In the genomic region with DNA sequence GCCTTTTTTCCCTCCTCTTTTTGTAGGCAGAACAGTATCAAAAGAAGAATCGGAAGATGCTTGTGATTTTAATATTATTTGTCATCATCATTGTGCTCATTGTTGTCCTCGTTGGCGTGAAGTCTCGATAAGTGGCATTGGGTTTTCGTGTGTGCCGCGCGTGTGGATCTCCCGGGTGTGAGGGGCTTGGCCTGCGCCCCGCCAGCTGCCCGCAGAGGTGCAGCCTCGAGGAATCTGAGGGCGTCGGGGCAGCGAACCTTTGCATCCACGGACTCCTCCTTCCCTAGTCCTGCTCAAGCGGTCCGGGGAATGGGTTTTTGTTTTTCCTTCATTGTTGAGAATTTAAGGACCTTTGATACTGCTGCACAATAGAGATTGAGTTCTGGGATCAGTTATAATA, we compare ENCODE assay signal across 20 cellular contexts. TPM values are rescaled to one million over a fixed set of nuclear protein-coding genes. Genes with fewer than 3 reads are reported as not detected.
A peak's percentile ranks its signal among the peaks of the same experiment; 100 is the strongest.
DNase-seq lines count a peak whose midpoint lies in the region; ATAC-seq, FAIRE-seq and TF ChIP-seq lines count a peak whose summit lies in the region.
"Had no signal": no experiment of that assay in that cellular context is flagged by ENCODE, and none has a peak within 500 bp of the region (broad histone marks: within the 10 kb centered on the region; RNA-seq: fewer than 3 reads in every experiment).

No MANE protein-coding gene starts in this region.

- no peak overlapping the region for H3K4me2 ChIP-seq in neuronal stem cell (ENCODE audit: insufficient read depth, low read length, poor library complexity, severe bottlenecking)
- H3K4me2 ChIP-seq: BLaER1 had no signal

- no peak overlapping the region for H2BK5ac ChIP-seq in neuronal stem cell (ENCODE audit: low read length)

- H3K36me3 ChIP-seq in neuronal stem cell (replicated peaks in 1 of 2; ENCODE audit: control insufficient read depth in 2 of 2, insufficient read depth in 2 of 2, low read length in 2 of 2) (peaks cover 14 to 91% of the 10 kb centered on the region in 2 donors), spleen (peaks cover 5 to 99% (median 68%) of the 10 kb centered on the region in 6 donors)

- H3K9ac ChIP-seq in neuronal stem cell (ENCODE audit: low read depth, low read length, poor library complexity): no peak overlapping the region
- H3K9ac ChIP-seq: BLaER1, GM23248 had no signal

- TF ChIP-seq CTCF in endothelial cell (IDR thresholded peaks at IDR 0.05; ENCODE audit: unreplicated experiment) (no peak), spleen (IDR thresholded peaks at IDR 0.05 in 8 of 11, conservative IDR thresholded peaks at IDR 0.05 in 3 of 11) (no peak)

- no peak overlapping the region for H2BK12ac ChIP-seq in neuronal stem cell (ENCODE audit: low read length)

- peak overlapping the region; percentile 18 for H3K27ac Mint-ChIP-seq in activated T-cell treated with anti-CD3 and anti-CD28 coated beads, Interleukin-2, amount 50 U/mL, for 24 hours
- peak overlapping the region; percentile 78 for H3K27ac Mint-ChIP-seq in endothelial cell (ENCODE audit: unreplicated experiment)
- H3K27ac Mint-ChIP-seq: CD8-positive, alpha-beta T cell had no signal

- no peak overlapping the region for H2AFZ ChIP-seq in neuronal stem cell (ENCODE audit: low read length)
- H2AFZ ChIP-seq: GM23248 had no signal

- no peak overlapping the region for H2BK120ac ChIP-seq in neuronal stem cell (ENCODE audit: low read depth, low read length)

- no peak overlapping the region for H3K18ac ChIP-seq in neuronal stem cell (ENCODE audit: low read length)

- H4K8ac ChIP-seq in neuronal stem cell (ENCODE audit: low read depth, low read length): peak overlapping the region; percentile 53

- no peaks in the 10 kb centered on the region for H3K9me3 Mint-ChIP-seq in activated T-cell treated with anti-CD3 and anti-CD28 coated beads, Interleukin-2, amount 50 U/mL, for 24 hours
- H3K9me3 Mint-ChIP-seq in activated T-cell treated with anti-CD3 and anti-CD28 coated beads, Interleukin-2, amount 50 U/mL, for 4 hours: no peaks in the 10 kb centered on the region
- no peaks in the 10 kb centered on the region for H3K9me3 Mint-ChIP-seq in endothelial cell (ENCODE audit: unreplicated experiment)
- H3K9me3 Mint-ChIP-seq: CD8-positive, alpha-beta T cell had no signal

- H2BK15ac ChIP-seq in neuronal stem cell (ENCODE audit: low read length): no peak overlapping the region

- H2AK5ac ChIP-seq in neuronal stem cell (ENCODE audit: low read depth, low read length): no peak overlapping the region

- H3K4ac ChIP-seq in neuronal stem cell (ENCODE audit: low read length): no peak overlapping the region

- H3K27ac ChIP-seq in neuronal stem cell (replicated peaks; ENCODE audit: low read length): no peak overlapping the region
- no peak overlapping the region for H3K27ac ChIP-seq in spleen
- H3K27ac ChIP-seq: BLaER1, GM23248 had no signal

- H3K23ac ChIP-seq in neuronal stem cell (ENCODE audit: low read depth, low read length, poor library complexity): no peak overlapping the region

- H3K27me3 ChIP-seq in neuronal stem cell (ENCODE audit: control insufficient read depth in 3 of 3, insufficient read depth in 3 of 3, low read depth in 1 of 3, low read length in 3 of 3) (no peaks in the 10 kb centered on the region), spleen (replicated peaks in 1 of 7) (no peaks in the 10 kb centered on the region)
- H3K27me3 ChIP-seq: BLaER1 had no signal

- intact Hi-C loops in sciatic nerve (cut with DNase I) (no loop called here), spleen (cut with DNase I; ENCODE audit: low total_unique reads) (no loop called here)

- WGBS in neuronal stem cell (ENCODE audit: extremely low coverage in 2 of 2, insufficient read length in 2 of 2, insufficient replicate concordance in 1 of 2), 2 donors: no CpG with 5 or more reads among the region's 19 CpGs
- WGBS in spleen, 5 donors: 95 to 99% (median 96%) methylated on average over 19 of the region's 19 CpGs

- H3K27me3 Mint-ChIP-seq in activated T-cell treated with anti-CD3 and anti-CD28 coated beads, Interleukin-2, amount 50 U/mL, for 24 hours: no peaks in the 10 kb centered on the region
- H3K27me3 Mint-ChIP-seq in activated T-cell treated with anti-CD3 and anti-CD28 coated beads, Interleukin-2, amount 50 U/mL, for 4 hours (ENCODE audit: low read depth): no peaks in the 10 kb centered on the region
- H3K27me3 Mint-ChIP-seq in endothelial cell (ENCODE audit: unreplicated experiment): no peaks in the 10 kb centered on the region

- no peak for DNase-seq in activated T-cell treated with anti-CD3 and anti-CD28 coated beads, Interleukin-2, amount 50 U/mL, for 24 hours
- DNase-seq in activated T-cell treated with anti-CD3 and anti-CD28 coated beads, Interleukin-2, amount 50 U/mL, for 4 hours: no peak
- no peak for DNase-seq in HTR-8/SVneo (ENCODE audit: insufficient read length, low spot score)
- no peak for DNase-seq in endothelial cell (ENCODE audit: low spot score)
- DNase-seq in neuronal stem cell (ENCODE audit: low spot score): no peak
- DNase-seq in sciatic nerve (ENCODE audit: low spot score): no peak
- no peak for DNase-seq in spleen
- DNase-seq: 8988T; Calu3; CD8-positive, alpha-beta T cell; DMS79 treated with DMSO at 0.1 percent for 48 hours; GF-D8; GM23248; IMR-90 had no signal

- no peaks in the 10 kb centered on the region for H3K4me1 Mint-ChIP-seq in activated T-cell treated with anti-CD3 and anti-CD28 coated beads, Interleukin-2, amount 50 U/mL, for 24 hours (ENCODE audit: low read depth)
- peaks cover 1% of the 10 kb centered on the region for H3K4me1 Mint-ChIP-seq in activated T-cell treated with anti-CD3 and anti-CD28 coated beads, Interleukin-2, amount 50 U/mL, for 4 hours (ENCODE audit: low read depth)
- no peaks in the 10 kb centered on the region for H3K4me1 Mint-ChIP-seq in endothelial cell (ENCODE audit: unreplicated experiment)
- H3K4me1 Mint-ChIP-seq: CD14-positive monocyte had no signal

- no peak for TF ChIP-seq POLR2A in spleen (IDR thresholded peaks at IDR 0.05)

- no peak overlapping the region for H3K4me3 ChIP-seq in neuronal stem cell (ENCODE audit: low read length in 2 of 2)
- no peak overlapping the region for H3K4me3 ChIP-seq in spleen
- H3K4me3 ChIP-seq: BLaER1, GM23248, K562 had no signal

- H3K4me1 ChIP-seq in neuronal stem cell (ENCODE audit: control insufficient read depth in 2 of 2, insufficient read depth in 1 of 2, low read depth in 1 of 2, low read length in 2 of 2) (no peaks in the 10 kb centered on the region), spleen (no peaks in the 10 kb centered on the region)
- H3K4me1 ChIP-seq: BLaER1 had no signal

- peaks cover 2% of the 10 kb centered on the region for H3K79me1 ChIP-seq in neuronal stem cell (ENCODE audit: low read depth, low read length)

- no peak overlapping the region for H3K14ac ChIP-seq in neuronal stem cell (ENCODE audit: low read length)

- no peak overlapping the region for H3K4me3 Mint-ChIP-seq in activated T-cell treated with anti-CD3 and anti-CD28 coated beads, Interleukin-2, amount 50 U/mL, for 24 hours
- H3K4me3 Mint-ChIP-seq in activated T-cell treated with anti-CD3 and anti-CD28 coated beads, Interleukin-2, amount 50 U/mL, for 4 hours: no peak overlapping the region
- H3K4me3 Mint-ChIP-seq in endothelial cell (ENCODE audit: unreplicated experiment): no peak overlapping the region
- H3K4me3 Mint-ChIP-seq: CD14-positive monocyte; CD8-positive, alpha-beta T cell had no signal

- H3K36me3 Mint-ChIP-seq in activated T-cell treated with anti-CD3 and anti-CD28 coated beads, Interleukin-2, amount 50 U/mL, for 24 hours (ENCODE audit: low read depth): peaks cover 91% of the 10 kb centered on the region
- peaks cover 44% of the 10 kb centered on the region for H3K36me3 Mint-ChIP-seq in activated T-cell treated with anti-CD3 and anti-CD28 coated beads, Interleukin-2, amount 50 U/mL, for 4 hours (ENCODE audit: insufficient read depth)
- H3K36me3 Mint-ChIP-seq in endothelial cell (ENCODE audit: low read depth, unreplicated experiment): peaks cover 12% of the 10 kb centered on the region

- FAIRE-seq in HTR-8/SVneo (lab: Jason Lieb, UNC): peak; percentile 59
- FAIRE-seq: H54, K562 had no signal

- ATAC-seq in activated T-cell treated with anti-CD3 and anti-CD28 coated beads, Interleukin-2, amount 50 U/mL, for 4 hours: no peak
- ATAC-seq in sciatic nerve (no peak), GM21447 (IDR thresholded peaks at IDR 0.05; ENCODE audit: unreplicated experiment) (no peak)
- ATAC-seq: CD8-positive, alpha-beta T cell; HCT116; K562 had no signal

- H4K91ac ChIP-seq in neuronal stem cell (ENCODE audit: low read depth, low read length, poor library complexity): no peak overlapping the region

- H3K9me3 ChIP-seq in neuronal stem cell (replicated peaks in 1 of 2; ENCODE audit: control insufficient read depth in 2 of 2, insufficient read depth in 1 of 2, low read depth in 1 of 2, low read length in 2 of 2) (no peaks in the 10 kb centered on the region), spleen (no peaks in the 10 kb centered on the region)
- H3K9me3 ChIP-seq: BLaER1 had no signal

RNA-seq across cellular contexts. Expression of a gene that starts 16.4 kb away (rescaled TPM):
- 10 to 100 TPM; 11.5 to 17.2 (median 16.4) TPM for total RNA-seq in activated T-cell treated with anti-CD3 and anti-CD28 coated beads, Interleukin-2, amount 50 U/mL, for 4 hours
- total RNA-seq in endothelial cell (ENCODE audit: unreplicated experiment): 37.6 TPM
- polyA plus RNA-seq in neuronal stem cell (2013, experiment 1 of 2): 21.4 TPM
- polyA plus RNA-seq in neuronal stem cell (2013, experiment 2 of 2): 19.5 TPM
- 47.5 TPM for total RNA-seq in sciatic nerve
- total RNA-seq in spleen: 10 to 100 TPM; 31.7 to 61.7 (median 56.4) TPM
- polyA plus RNA-seq in spleen: 10 to 100 TPM; 19.3 to 56.7 (median 50.6) TPM

RNA-seq across cellular contexts. Expression of a gene that starts 25.1 kb away (rescaled TPM):
- 10 to 100 TPM; 52.2 to 67.6 (median 55.4) TPM for total RNA-seq in activated T-cell treated with anti-CD3 and anti-CD28 coated beads, Interleukin-2, amount 50 U/mL, for 4 hours
- 77.9 TPM for total RNA-seq in endothelial cell (ENCODE audit: unreplicated experiment)
- 45.1 TPM for polyA plus RNA-seq in neuronal stem cell (2013, experiment 1 of 2)
- polyA plus RNA-seq in neuronal stem cell (2013, experiment 2 of 2): 45.7 TPM
- 78.7 TPM for total RNA-seq in sciatic nerve
- 100 to 1,000 TPM in 1 of 7 donors, 10 to 100 TPM in 6; 62.6 to 105 (median 83.6) TPM for total RNA-seq in spleen
- polyA plus RNA-seq in spleen: 10 to 100 TPM; 34.4 to 47.3 (median 43.5) TPM
